ENCODE assay signal across 9 cellular contexts in genomic region chr2:190415794-190416729, GRCh38. TPM values are rescaled to one million over a fixed set of nuclear protein-coding genes. Genes with fewer than 3 reads are reported as not detected.
A peak's percentile ranks its signal among the peaks of the same experiment; 100 is the strongest.
DNase-seq lines count a peak whose midpoint lies in the region; ATAC-seq and TF ChIP-seq lines count a peak whose summit lies in the region.
"Had no signal": no experiment of that assay in that cellular context is flagged by ENCODE, and none has a peak within 500 bp of the region (broad histone marks: within the 10 kb centered on the region; RNA-seq: fewer than 3 reads in every experiment).

No MANE protein-coding gene starts in this region.

- H3K36me3 Mint-ChIP-seq in MCF 10A (ENCODE audit: insufficient read depth, unreplicated experiment), result no peaks in the 10 kb centered on the region

- H3K9me3 ChIP-seq in breast epithelium (no peaks in the 10 kb centered on the region), adrenal gland (replicated peaks in 1 of 3) (no peaks in the 10 kb centered on the region), tibial nerve (no peaks in the 10 kb centered on the region), mucosa of descending colon (no peaks in the 10 kb centered on the region)
- H3K9me3 ChIP-seq: thoracic aorta had no signal

- TF ChIP-seq EP300 in tibial nerve (IDR thresholded peaks at IDR 0.05), result no peak

- ATAC-seq in mucosa of descending colon (no peak), HG02884 (IDR thresholded peaks at IDR 0.05; ENCODE audit: unreplicated experiment) (no peak)

- no peaks in the 10 kb centered on the region for H3K27me3 ChIP-seq in breast epithelium
- H3K27me3 ChIP-seq in adrenal gland, result no peaks in the 10 kb centered on the region
- H3K27me3 ChIP-seq in tibial nerve, result no peaks in the 10 kb centered on the region

- CTCF ChIA-PET in MCF 10A (lab: Yijun Ruan, JAX), result interaction anchor here (0.6 to 1.2 kb wide), 3 partner anchors 11 to 95 kb away, joined by 3 to 7 read pairs (median 3); no protein-coding TSS in a partner anchor

- H3K27me3 Mint-ChIP-seq in MCF 10A (ENCODE audit: insufficient read depth, unreplicated experiment), result no peaks in the 10 kb centered on the region

- H3K4me1 ChIP-seq in breast epithelium (peaks cover 0 to 18% of the 10 kb centered on the region in 2 donors), adrenal gland (replicated peaks in 1 of 2) (peaks cover 29 to 77% of the 10 kb centered on the region in 2 donors), tibial nerve (peaks cover 4 to 48% (median 13%) of the 10 kb centered on the region in 4 donors), mucosa of descending colon (ENCODE audit: low read depth) (peaks cover 14% of the 10 kb centered on the region)

- no peak for TF ChIP-seq POLR2A in breast epithelium (IDR thresholded peaks at IDR 0.05)
- TF ChIP-seq POLR2A in adrenal gland (IDR thresholded peaks at IDR 0.05), result no peak
- no peak for TF ChIP-seq POLR2A in tibial nerve (IDR thresholded peaks at IDR 0.05)

- intact Hi-C loops in breast epithelium (cut with DNase I; ENCODE audit: low total_unique reads), result no loop called here
- intact Hi-C loops in MCF 10A (cut with micrococcal nuclease), result no loop called here
- intact Hi-C loops in adrenal gland (cut with DNase I), result no loop called here
- intact Hi-C loops in mucosa of descending colon (cut with DNase I, micrococcal nuclease), result no loop called here

- no peaks in the 10 kb centered on the region for H3K9me3 Mint-ChIP-seq in MCF 10A (ENCODE audit: unreplicated experiment)

- no peak overlapping the region for H3K27ac Mint-ChIP-seq in MCF 10A (ENCODE audit: low read depth, unreplicated experiment)

- H3K4me3 Mint-ChIP-seq in MCF 10A (ENCODE audit: unreplicated experiment), result no peak overlapping the region

- no peaks in the 10 kb centered on the region for H3K36me3 ChIP-seq in breast epithelium
- H3K36me3 ChIP-seq in adrenal gland (replicated peaks in 1 of 2), result no peaks in the 10 kb centered on the region
- peaks cover 0 to 12% (median 0%) of the 10 kb centered on the region in 3 donors for H3K36me3 ChIP-seq in tibial nerve
- no peaks in the 10 kb centered on the region for H3K36me3 ChIP-seq in mucosa of descending colon (ENCODE audit: low read depth)
- H3K36me3 ChIP-seq: thoracic aorta had no signal

- no TSS peak for BruUV-seq in MCF 10A (replicated peaks; lab: Mats Ljungman, UMichigan)

- peaks cover 13% of the 10 kb centered on the region for H3K4me1 Mint-ChIP-seq in MCF 10A (ENCODE audit: insufficient read depth, unreplicated experiment)

- H3K27ac ChIP-seq in breast epithelium, result peak overlapping the region; percentile 46 to 80
- peak overlapping the region; percentile 57 to 87 (median 76) for H3K27ac ChIP-seq in adrenal gland
- H3K27ac ChIP-seq in tibial nerve, result peak overlapping the region in 3 of 4 donors; percentile 8 to 62 (median 40)
- H3K27ac ChIP-seq: thoracic aorta had no signal

- no peak overlapping the region for H3K4me3 ChIP-seq in breast epithelium
- peak overlapping the region in 1 of 4 donors; percentile 25 for H3K4me3 ChIP-seq in adrenal gland
- no peak overlapping the region for H3K4me3 ChIP-seq in tibial nerve
- no peak overlapping the region for H3K4me3 ChIP-seq in mucosa of descending colon
- H3K4me3 ChIP-seq: thoracic aorta had no signal

- POLR2A ChIA-PET in MCF 10A (lab: Yijun Ruan, JAX), result interaction anchor here (0.6 to 1.1 kb wide), 5 partner anchors 9 to 531 kb away, joined by 3 to 4 read pairs (median 3); no protein-coding TSS in a partner anchor

- DNase-seq in breast epithelium (ENCODE audit: low spot score in 2 of 2) (no peak), MCF 10A (ENCODE audit: unreplicated experiment) (no peak), KG1 (lab: John Stamatoyannopoulos, UW) (peak; percentile 52), adrenal gland (no peak), tibial nerve (ENCODE audit: low spot score in 2 of 2) (no peak), NCI-H226 (no peak), mucosa of descending colon (no peak)

- whole genome bisulfite sequencing in adrenal gland, 4 donors, result 48 to 68% (median 61%) methylated on average over 2 of the region's 2 CpGs
- 67 to 73% methylated on average over 2 of the region's 2 CpGs for WGBS in tibial nerve, 2 donors

- TF ChIP-seq CTCF in breast epithelium (IDR thresholded peaks at IDR 0.05) (no peak), MCF 10A (IDR thresholded peaks at IDR 0.05; ENCODE audit: unreplicated experiment) (no peak), adrenal gland (IDR thresholded peaks at IDR 0.05) (no peak), tibial nerve (IDR thresholded peaks at IDR 0.05) (no peak), mucosa of descending colon (IDR thresholded peaks at IDR 0.05) (no peak)

RNA-seq across cellular contexts. Expression of gene MFSD6, which starts 7.9 kb away (rescaled TPM):
- total RNA-seq in breast epithelium, result 100 to 1,000 TPM in 1 of 3 donors, 10 to 100 TPM in 2; 52.0 to 180 (median 92.4) TPM
- 19.7 and 29.0 TPM in 2 replicates for total RNA-seq in MCF 10A (2022)
- total RNA-seq in adrenal gland, result 100 to 1,000 TPM in 6 of 8 donors, 10 to 100 TPM in 2; 39.0 to 253 (median 161) TPM
- polyA plus RNA-seq in adrenal gland, result 10 to 100 TPM; 23.2 to 50.7 (median 29.0) TPM
- total RNA-seq in tibial nerve, result 10 to 100 TPM; 87.1 to 96.6 (median 92.4) TPM
- 10 to 100 TPM; 58.4 to 73.2 (median 64.1) TPM for total RNA-seq in mucosa of descending colon
